Comparison of ENCODE assay signal across 9 cellular contexts in the genomic region with DNA sequence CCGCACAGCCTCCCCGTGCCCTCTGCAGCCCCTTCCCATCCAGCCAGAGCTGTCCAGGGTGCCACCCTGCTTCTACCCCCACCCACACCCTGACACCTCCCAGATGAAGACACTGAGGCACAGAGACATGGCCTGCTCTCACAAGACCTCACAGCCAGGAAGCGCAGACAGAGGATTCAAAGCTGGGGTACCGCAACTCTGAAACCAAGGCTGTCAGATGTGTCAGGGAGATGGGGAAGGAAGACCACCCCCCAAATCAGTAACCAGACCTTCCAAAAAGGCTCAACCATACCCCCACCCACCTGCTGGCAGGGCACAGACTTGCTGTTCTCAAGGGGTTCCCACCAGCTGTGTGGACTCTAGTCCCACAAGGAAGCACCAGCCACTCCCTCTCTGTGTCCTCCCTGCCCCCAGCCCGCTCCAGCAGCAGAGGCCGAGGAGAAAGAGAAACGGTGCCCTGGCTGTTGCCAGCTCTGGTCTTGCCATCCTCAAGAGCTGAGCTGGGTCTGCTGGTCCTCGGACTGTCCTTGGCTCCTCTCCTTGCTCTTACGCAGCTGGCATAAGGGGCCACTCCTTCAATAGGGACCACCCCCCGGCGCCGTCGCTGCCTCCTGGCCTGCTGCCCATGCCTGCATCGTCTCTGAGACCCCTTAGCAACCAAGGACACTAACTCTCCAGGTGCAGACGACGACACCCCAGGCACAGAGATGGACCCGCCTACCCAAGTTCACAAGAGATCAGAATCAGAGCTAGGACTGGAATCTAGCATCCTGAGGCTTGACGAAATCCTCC. TPM values are rescaled to one million over a fixed set of nuclear protein-coding genes. Genes with fewer than 3 reads are reported as not detected.
DNase-seq lines count a peak whose midpoint lies in the region; ATAC-seq and TF ChIP-seq lines count a peak whose summit lies in the region.
"Had no signal": no experiment of that assay in that cellular context is flagged by ENCODE, and none has a peak within 500 bp of the region (broad histone marks: within the 10 kb centered on the region; RNA-seq: fewer than 3 reads in every experiment).

No MANE protein-coding gene starts in this region.

- H3K4me2 ChIP-seq in hepatocyte (peak overlapping the region; percentile 94), smooth muscle cell (peak overlapping the region; percentile 93)

- peak overlapping the region; percentile 71 for H3K9ac ChIP-seq in smooth muscle cell (ENCODE audit: low read depth)

- H3K9me2 ChIP-seq in hepatocyte (replicated peaks; ENCODE audit: insufficient read depth): no peaks in the 10 kb centered on the region

- H3K27ac Mint-ChIP-seq in activated T-helper 2 cell treated with anti-CD3 and anti-CD28 coated beads, Interferon-gamma antibody, Interleukin-2, Interleukin-4, amounts not matched to agents 10 μg/mL and 5 μg/mL and 100 μg/mL, durations not matched to agents 14 hours and 24 hours and 36 hours: peak overlapping the region; percentile 99

- peak overlapping the region; percentile 92 for H3K27ac ChIP-seq in hepatocyte
- H3K27ac ChIP-seq in smooth muscle cell (ENCODE audit: low read depth): peak overlapping the region; percentile 92
- H3K27ac ChIP-seq: C4-2B had no signal

- H3K4me1 ChIP-seq in hepatocyte (ENCODE audit: insufficient read depth) (peaks cover 56% of the 10 kb centered on the region), smooth muscle cell (ENCODE audit: low read depth) (peaks cover 39% of the 10 kb centered on the region)

- H3K4me1 Mint-ChIP-seq in activated T-helper 2 cell treated with anti-CD3 and anti-CD28 coated beads, Interferon-gamma antibody, Interleukin-2, Interleukin-4, amounts not matched to agents 10 μg/mL and 5 μg/mL and 100 μg/mL, durations not matched to agents 14 hours and 24 hours and 36 hours (ENCODE audit: low read depth): peaks cover 70% of the 10 kb centered on the region

- peaks cover 18% of the 10 kb centered on the region for H3F3A ChIP-seq in smooth muscle cell (ENCODE audit: low read depth)

- H3K27me3 ChIP-seq in hepatocyte: no peaks in the 10 kb centered on the region
- no peaks in the 10 kb centered on the region for H3K27me3 ChIP-seq in smooth muscle cell (ENCODE audit: low read depth)

- H3K27me3 Mint-ChIP-seq in activated T-helper 2 cell treated with anti-CD3 and anti-CD28 coated beads, Interferon-gamma antibody, Interleukin-2, Interleukin-4, amounts not matched to agents 10 μg/mL and 5 μg/mL and 100 μg/mL, durations not matched to agents 14 hours and 24 hours and 36 hours (ENCODE audit: low read depth): no peaks in the 10 kb centered on the region

- intact Hi-C loops in activated T-helper 2 cell treated with anti-CD3 and anti-CD28 coated beads, Interferon-gamma antibody, Interleukin-2, Interleukin-4, amounts not matched to agents 10 μg/mL and 5 μg/mL and 100 μg/mL, durations not matched to agents 14 hours and 24 hours and 36 hours (cut with micrococcal nuclease): loop anchor here (10.0 kb wide), 2 partner anchors 508 to 872 kb away; no protein-coding TSS in a partner anchor

- peaks cover 88% of the 10 kb centered on the region for H3K36me3 Mint-ChIP-seq in activated T-helper 2 cell treated with anti-CD3 and anti-CD28 coated beads, Interferon-gamma antibody, Interleukin-2, Interleukin-4, amounts not matched to agents 10 μg/mL and 5 μg/mL and 100 μg/mL, durations not matched to agents 14 hours and 24 hours and 36 hours (ENCODE audit: low read depth)

- H3K36me3 ChIP-seq in hepatocyte (replicated peaks; ENCODE audit: insufficient read depth, low read depth) (no peaks in the 10 kb centered on the region), smooth muscle cell (ENCODE audit: low read depth) (no peaks in the 10 kb centered on the region)

- H3K4me3 Mint-ChIP-seq in activated T-helper 2 cell treated with anti-CD3 and anti-CD28 coated beads, Interferon-gamma antibody, Interleukin-2, Interleukin-4, amounts not matched to agents 10 μg/mL and 5 μg/mL and 100 μg/mL, durations not matched to agents 14 hours and 24 hours and 36 hours (ENCODE audit: low read depth): peak overlapping the region; percentile 99

- TF ChIP-seq CTCF in hepatocyte (IDR thresholded peaks at IDR 0.05; ENCODE audit: poor library complexity): no peak
- TF ChIP-seq CTCF in smooth muscle cell (IDR thresholded peaks at IDR 0.05; ENCODE audit: borderline replicate concordance, insufficient read depth, poor library complexity, severe bottlenecking): no peak

- 34% methylated on average over 18 of the region's 18 CpGs for WGBS in hepatocyte (ENCODE audit: low lambda C conversion rate, missing lambda C conversion rate)
- WGBS in smooth muscle cell (ENCODE audit: low lambda C conversion rate): 52% methylated on average over 18 of the region's 18 CpGs

- H2AFZ ChIP-seq in hepatocyte: peak overlapping the region; percentile 58
- H2AFZ ChIP-seq in smooth muscle cell (ENCODE audit: low read depth): peak overlapping the region; percentile 56

- H4K20me1 ChIP-seq in hepatocyte (ENCODE audit: insufficient read depth, poor library complexity, severe bottlenecking) (peaks cover 29% of the 10 kb centered on the region), smooth muscle cell (ENCODE audit: low read depth) (peaks cover 9% of the 10 kb centered on the region)

- H3K9me3 ChIP-seq in hepatocyte (ENCODE audit: low read depth) (no peaks in the 10 kb centered on the region), smooth muscle cell (replicated peaks; ENCODE audit: low read depth) (no peaks in the 10 kb centered on the region)

- no peak for ATAC-seq in GM21515 (IDR thresholded peaks at IDR 0.05; ENCODE audit: unreplicated experiment)
- ATAC-seq in GM18520 (IDR thresholded peaks at IDR 0.05; ENCODE audit: unreplicated experiment): no peak

- no peaks in the 10 kb centered on the region for H3K9me3 Mint-ChIP-seq in activated T-helper 2 cell treated with anti-CD3 and anti-CD28 coated beads, Interferon-gamma antibody, Interleukin-2, Interleukin-4, amounts not matched to agents 10 μg/mL and 5 μg/mL and 100 μg/mL, durations not matched to agents 14 hours and 24 hours and 36 hours

- DNase-seq in NCI-H82 (lab: John Stamatoyannopoulos, UW) (peak; percentile 55), NCI-H82 treated with DMSO at 0.1 percent for 48 hours (lab: John Stamatoyannopoulos, UW; ENCODE audit: unreplicated experiment) (no peak), hepatocyte (ENCODE audit: low spot score) (peak; percentile 58), smooth muscle cell (lab: John Stamatoyannopoulos, UW; ENCODE audit: unreplicated experiment) (no peak), NCI-H2107 treated with DMSO at 0.1 percent for 48 hours (lab: John Stamatoyannopoulos, UW; ENCODE audit: unreplicated experiment) (no peak)
- DNase-seq in activated T-helper 2 cell treated with anti-CD3 and anti-CD28 coated beads, Interferon-gamma antibody, Interleukin-2, Interleukin-4, amounts not matched to agents 10 μg/mL and 5 μg/mL and 100 μg/mL, durations not matched to agents 14 hours and 24 hours and 36 hours (ENCODE audit: low spot score): no peak

- H3K79me2 ChIP-seq in hepatocyte (peaks cover 76% of the 10 kb centered on the region), smooth muscle cell (ENCODE audit: low read depth) (peaks cover 51% of the 10 kb centered on the region)

- H3K4me3 ChIP-seq in hepatocyte (peak overlapping the region; percentile 51), smooth muscle cell (peak overlapping the region; percentile 59)

RNA-seq across cellular contexts. Expression of gene AKNA, which starts 0.7 kb away (rescaled TPM):
- total RNA-seq in activated T-helper 2 cell treated with anti-CD3 and anti-CD28 coated beads, Interferon-gamma antibody, Interleukin-2, Interleukin-4, amounts not matched to agents 10 μg/mL and 5 μg/mL and 100 μg/mL, durations not matched to agents 14 hours and 24 hours and 36 hours: 152 TPM in 2 replicates
- total RNA-seq in hepatocyte (12.9 and 13.8 TPM in 2 replicates), smooth muscle cell (3.0 and 4.7 TPM in 2 replicates)
- polyA plus RNA-seq in hepatocyte (4.5 and 6.6 TPM in 2 replicates), smooth muscle cell (2.8 and 3.2 TPM in 2 replicates)

RNA-seq across cellular contexts. Expression of gene ORM2, which starts 57.4 kb away (rescaled TPM):
- total RNA-seq in activated T-helper 2 cell treated with anti-CD3 and anti-CD28 coated beads, Interferon-gamma antibody, Interleukin-2, Interleukin-4, amounts not matched to agents 10 μg/mL and 5 μg/mL and 100 μg/mL, durations not matched to agents 14 hours and 24 hours and 36 hours: not detected in 2 replicates
- 45.7 and 52.0 TPM in 2 replicates for total RNA-seq in hepatocyte
- polyA plus RNA-seq in hepatocyte: 80.9 and 136 TPM in 2 replicates
- total RNA-seq in smooth muscle cell: 0.27 TPM in 1 of 2 replicates, not detected in the other
- polyA plus RNA-seq in smooth muscle cell: not detected in 2 replicates

Comparison
In these comparisons a context has a peak if more than half of its experiments do, and no peak if none do; other contexts are left out.
1. DNase-seq: peak in NCI-H82 (single experiment) and hepatocyte (single experiment); none in NCI-H82 treated with DMSO at 0.1 percent for 48 hours (single experiment), activated T-helper 2 cell treated with anti-CD3 and anti-CD28 coated beads, Interferon-gamma antibody, Interleukin-2, Interleukin-4, amounts not matched to agents 10 μg/mL and 5 μg/mL and 100 μg/mL, durations not matched to agents 14 hours and 24 hours and 36 hours (single experiment), smooth muscle cell (single experiment) and NCI-H2107 treated with DMSO at 0.1 percent for 48 hours (single experiment).
2. RNA of gene AKNA, which starts 0.7 kb away (total RNA-seq): 152 TPM in activated T-helper 2 cell treated with anti-CD3 and anti-CD28 coated beads, Interferon-gamma antibody, Interleukin-2, Interleukin-4, amounts not matched to agents 10 μg/mL and 5 μg/mL and 100 μg/mL, durations not matched to agents 14 hours and 24 hours and 36 hours; 12.9 to 13.8 TPM in hepatocyte and 3.0 to 4.7 TPM in smooth muscle cell; every median in the first group is over 10 times any median in the second.
3. RNA of gene ORM2, which starts 57.4 kb away (total RNA-seq): 45.7 to 52.0 TPM in hepatocyte; not detected in activated T-helper 2 cell treated with anti-CD3 and anti-CD28 coated beads, Interferon-gamma antibody, Interleukin-2, Interleukin-4, amounts not matched to agents 10 μg/mL and 5 μg/mL and 100 μg/mL, durations not matched to agents 14 hours and 24 hours and 36 hours and 0.27 TPM in smooth muscle cell; every median in the first group is over 10 times any median in the second.